In the genomic region with DNA sequence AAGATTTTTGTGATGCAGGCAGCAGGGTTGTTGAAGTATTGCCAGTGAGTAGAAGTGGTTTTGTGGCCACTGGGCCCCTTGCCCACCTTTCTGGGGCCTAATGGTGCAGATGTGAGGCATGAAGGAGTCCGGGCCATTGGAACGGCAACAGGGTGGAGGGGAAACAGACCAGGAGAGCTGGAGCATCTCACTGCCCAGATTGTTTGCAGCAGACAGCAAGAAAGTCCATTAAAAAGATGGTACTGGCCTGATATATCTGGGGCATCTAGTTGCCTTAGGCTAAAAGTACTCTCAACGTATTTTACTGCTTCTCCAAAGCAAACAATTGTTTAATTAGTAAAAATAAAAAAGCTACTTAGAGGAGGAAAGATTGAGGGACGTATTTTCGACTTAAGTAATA, we compare ENCODE assay signal across 2 cellular contexts.
TF ChIP-seq lines count a peak whose summit lies in the region.

No MANE protein-coding gene starts in this region.

TF ChIP-seq in SK-N-SH, 30 proteins besides CTCF, POLR2A, EP300 and RAD21:
- TF ChIP-seq FOXJ3 (CRISPR knock-in tag; IDR thresholded peaks at IDR 0.05) = peak; percentile 91
- TF ChIP-seq, protein P1, sequence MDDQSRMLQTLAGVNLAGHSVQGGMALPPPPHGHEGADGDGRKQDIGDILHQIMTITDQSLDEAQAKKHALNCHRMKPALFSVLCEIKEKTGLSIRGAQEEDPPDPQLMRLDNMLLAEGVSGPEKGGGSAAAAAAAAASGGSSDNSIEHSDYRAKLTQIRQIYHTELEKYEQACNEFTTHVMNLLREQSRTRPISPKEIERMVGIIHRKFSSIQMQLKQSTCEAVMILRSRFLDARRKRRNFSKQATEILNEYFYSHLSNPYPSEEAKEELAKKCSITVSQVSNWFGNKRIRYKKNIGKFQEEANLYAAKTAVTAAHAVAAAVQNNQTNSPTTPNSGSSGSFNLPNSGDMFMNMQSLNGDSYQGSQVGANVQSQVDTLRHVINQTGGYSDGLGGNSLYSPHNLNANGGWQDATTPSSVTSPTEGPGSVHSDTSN (IDR thresholded peaks at IDR 0.05) = no peak
- peak; percentile 91 for TF ChIP-seq GATA2 (CRISPR knock-in tag; IDR thresholded peaks at IDR 0.05)
- TF ChIP-seq TCF12 (IDR thresholded peaks at IDR 0.05) = peak; percentile 45
- peak; percentile 18; the same call in 1 of the 2 replicates for TF ChIP-seq TEAD4 (IDR thresholded peaks at IDR 0.05; ENCODE audit: borderline replicate concordance, insufficient read depth)
- TF ChIP-seq CHD2 (IDR thresholded peaks at IDR 0.05; ENCODE audit: low read length, partially characterized antibody) = peak; percentile 51
- no peak for TF ChIP-seq NFIC (IDR thresholded peaks at IDR 0.05; ENCODE audit: borderline replicate concordance)
- TF ChIP-seq SMC3 (IDR thresholded peaks at IDR 0.05; ENCODE audit: low read depth, low read length) = peak; percentile 20; the same call in 1 of the 2 replicates
- TF ChIP-seq RCOR1 (IDR thresholded peaks at IDR 0.05; ENCODE audit: low read length) = peak; percentile 46; the same call in 1 of the 2 replicates

TF ChIP-seq in H1, 55 proteins besides CTCF, POLR2A, EP300 and RAD21:
- TF ChIP-seq NANOG (IDR thresholded peaks at IDR 0.05; ENCODE audit: insufficient read depth, low read depth, low read length, poor library complexity, severe bottlenecking) (no peak), SP1 (IDR thresholded peaks at IDR 0.05; ENCODE audit: low read depth, low read length) (no peak), POLR2AphosphoS5 (IDR thresholded peaks at IDR 0.05; ENCODE audit: low read depth, low read length) (no peak), SIRT6 (IDR thresholded peaks at IDR 0.05; ENCODE audit: low read length) (no peak), JUND (IDR thresholded peaks at IDR 0.05; ENCODE audit: low read length) (no peak), GTF2F1 (IDR thresholded peaks at IDR 0.05; ENCODE audit: borderline replicate concordance, low read depth, low read length) (no peak), SAP30 (IDR thresholded peaks at IDR 0.05; ENCODE audit: insufficient read depth, insufficient replicate concordance, low read length) (no peak), CBX5 (IDR thresholded peaks at IDR 0.05; ENCODE audit: low read depth, low read length) (no peak), SP4 (IDR thresholded peaks at IDR 0.05; ENCODE audit: low read length) (no peak), CEBPB (IDR thresholded peaks at IDR 0.05; ENCODE audit: low read depth, low read length) (no peak)
- TF ChIP-seq, protein P2, sequence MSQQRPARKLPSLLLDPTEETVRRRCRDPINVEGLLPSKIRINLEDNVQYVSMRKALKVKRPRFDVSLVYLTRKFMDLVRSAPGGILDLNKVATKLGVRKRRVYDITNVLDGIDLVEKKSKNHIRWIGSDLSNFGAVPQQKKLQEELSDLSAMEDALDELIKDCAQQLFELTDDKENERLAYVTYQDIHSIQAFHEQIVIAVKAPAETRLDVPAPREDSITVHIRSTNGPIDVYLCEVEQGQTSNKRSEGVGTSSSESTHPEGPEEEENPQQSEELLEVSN (IDR thresholded peaks at IDR 0.05) = no peak
- TF ChIP-seq, protein P3, sequence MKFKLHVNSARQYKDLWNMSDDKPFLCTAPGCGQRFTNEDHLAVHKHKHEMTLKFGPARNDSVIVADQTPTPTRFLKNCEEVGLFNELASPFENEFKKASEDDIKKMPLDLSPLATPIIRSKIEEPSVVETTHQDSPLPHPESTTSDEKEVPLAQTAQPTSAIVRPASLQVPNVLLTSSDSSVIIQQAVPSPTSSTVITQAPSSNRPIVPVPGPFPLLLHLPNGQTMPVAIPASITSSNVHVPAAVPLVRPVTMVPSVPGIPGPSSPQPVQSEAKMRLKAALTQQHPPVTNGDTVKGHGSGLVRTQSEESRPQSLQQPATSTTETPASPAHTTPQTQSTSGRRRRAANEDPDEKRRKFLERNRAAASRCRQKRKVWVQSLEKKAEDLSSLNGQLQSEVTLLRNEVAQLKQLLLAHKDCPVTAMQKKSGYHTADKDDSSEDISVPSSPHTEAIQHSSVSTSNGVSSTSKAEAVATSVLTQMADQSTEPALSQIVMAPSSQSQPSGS (IDR thresholded peaks at IDR 0.05; ENCODE audit: low read length) = no peak
